14 cellular contexts compared by ENCODE assay signal in the genomic region with DNA sequence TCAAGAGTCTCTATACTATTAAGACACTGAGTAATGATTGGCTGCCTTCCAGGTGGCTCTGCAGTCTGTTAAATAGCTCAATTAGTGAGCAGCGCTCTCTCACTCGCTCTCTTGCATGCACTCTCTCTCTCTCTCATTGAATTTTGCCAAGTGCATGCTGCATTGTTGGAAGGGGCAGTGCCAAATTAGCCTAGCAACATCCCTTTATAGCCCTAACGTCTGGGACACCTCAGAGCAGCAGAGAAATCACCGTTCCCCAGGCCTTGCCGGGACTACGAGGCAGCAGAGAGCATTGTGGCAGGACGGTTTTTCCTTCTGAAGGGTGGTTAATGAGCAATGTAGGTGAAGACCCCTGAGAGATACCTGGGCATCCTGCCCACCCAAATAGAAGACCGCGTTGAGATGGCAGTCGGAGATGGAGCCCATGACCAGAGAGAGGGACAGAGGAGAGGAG.
DNase-seq lines count a peak whose midpoint lies in the region; ATAC-seq and TF ChIP-seq lines count a peak whose summit lies in the region.
"Had no signal": no experiment of that assay in that cellular context is flagged by ENCODE, and none has a peak within 500 bp of the region (broad histone marks: within the 10 kb centered on the region; RNA-seq: fewer than 3 reads in every experiment).

No MANE protein-coding gene starts in this region.

- peak; percentile 87 for DNase-seq in NCI-H748 (lab: John Stamatoyannopoulos, UW; ENCODE audit: unreplicated experiment)
- peak; percentile 4 for DNase-seq in fibroblast of mammary gland (ENCODE audit: low read depth)
- DNase-seq in superior temporal gyrus (ENCODE audit: extremely low spot score) = peak; percentile 76
- no peak for DNase-seq in suprapubic skin (ENCODE audit: low spot score in 2 of 2)
- no peak for DNase-seq in activated naive CD8-positive, alpha-beta T cell treated with anti-CD3 and anti-CD28 coated beads for 36 hours
- DNase-seq: amniotic stem cell, Calu3, NCI-H524 treated with DMSO at 0.1 percent for 48 hours had no signal

- no peak for TF ChIP-seq CTCF in fibroblast of mammary gland (conservative IDR thresholded peaks at IDR 0.05; ENCODE audit: control insufficient read depth, insufficient read depth, low read depth, low read length)
- TF ChIP-seq CTCF in suprapubic skin (IDR thresholded peaks at IDR 0.05) = no peak

- TF ChIP-seq EP300 in Ishikawa (IDR thresholded peaks at IDR 0.05; ENCODE audit: borderline replicate concordance) (no peak), suprapubic skin (IDR thresholded peaks at IDR 0.05) (no peak)

- H3K4me1 Mint-ChIP-seq in activated naive CD8-positive, alpha-beta T cell treated with anti-CD3 and anti-CD28 coated beads for 36 hours = no peaks in the 10 kb centered on the region
- H3K4me1 Mint-ChIP-seq: IgD-negative memory B cell had no signal

- no peak overlapping the region for H3K27ac Mint-ChIP-seq in activated naive CD8-positive, alpha-beta T cell treated with anti-CD3 and anti-CD28 coated beads for 36 hours
- H3K27ac Mint-ChIP-seq: IgD-negative memory B cell, progenitor cell of endocrine pancreas had no signal

- H3K9me3 Mint-ChIP-seq in activated naive CD8-positive, alpha-beta T cell treated with anti-CD3 and anti-CD28 coated beads for 36 hours = no peaks in the 10 kb centered on the region
- H3K9me3 Mint-ChIP-seq: IgD-negative memory B cell had no signal

- H3K36me3 ChIP-seq in suprapubic skin = no peaks in the 10 kb centered on the region
- H3K36me3 ChIP-seq: HAP-1, SJCRH30 had no signal

- no peaks in the 10 kb centered on the region for H3K27me3 ChIP-seq in suprapubic skin
- H3K27me3 ChIP-seq: SJCRH30 had no signal

- H3K4me3 ChIP-seq in fibroblast of mammary gland (ENCODE audit: control insufficient read depth, low read depth, low read length) (no peak overlapping the region), suprapubic skin (no peak overlapping the region)
- H3K4me3 ChIP-seq: HAP-1, SJCRH30 had no signal

- ATAC-seq in HG03378 (IDR thresholded peaks at IDR 0.05; ENCODE audit: unreplicated experiment) = no peak

- no peak for TF ChIP-seq RAD21 in Ishikawa (IDR thresholded peaks at IDR 0.05; ENCODE audit: low read depth)

- no peak overlapping the region for H3K4me3 Mint-ChIP-seq in activated naive CD8-positive, alpha-beta T cell treated with anti-CD3 and anti-CD28 coated beads for 36 hours
- H3K4me3 Mint-ChIP-seq: IgD-negative memory B cell had no signal

- peaks cover 4% of the 10 kb centered on the region for H3K27me3 Mint-ChIP-seq in activated naive CD8-positive, alpha-beta T cell treated with anti-CD3 and anti-CD28 coated beads for 36 hours
- H3K27me3 Mint-ChIP-seq: IgD-negative memory B cell had no signal

- no peak overlapping the region for H3K27ac ChIP-seq in suprapubic skin

- no peaks in the 10 kb centered on the region for H3K4me1 ChIP-seq in suprapubic skin
- H3K4me1 ChIP-seq: HAP-1 had no signal

- TF ChIP-seq POLR2A in suprapubic skin (IDR thresholded peaks at IDR 0.05) = no peak

- H3K36me3 Mint-ChIP-seq in activated naive CD8-positive, alpha-beta T cell treated with anti-CD3 and anti-CD28 coated beads for 36 hours = no peaks in the 10 kb centered on the region
- H3K36me3 Mint-ChIP-seq: IgD-negative memory B cell had no signal

- WGBS in suprapubic skin = 57% methylated on average over 10 of the region's 10 CpGs

- no peaks in the 10 kb centered on the region for H3K9me3 ChIP-seq in suprapubic skin
- H3K9me3 ChIP-seq: HAP-1, SJCRH30 had no signal

TF ChIP-seq in Ishikawa, 13 proteins besides CTCF, POLR2A, EP300 and RAD21:
- TF ChIP-seq NFIC (IDR thresholded peaks at IDR 0.05) (peak; percentile 51; the same call in 1 of the 2 replicates), TEAD4 (IDR thresholded peaks at IDR 0.05) (no peak), CREB1 (IDR thresholded peaks at IDR 0.05; ENCODE audit: low read depth) (no peak)

Comparison
In these comparisons a context has a peak if more than half of its experiments do, and no peak if none do; other contexts are left out.
1. DNase-seq: peak in NCI-H748 (single experiment), fibroblast of mammary gland (single experiment) and superior temporal gyrus (single experiment); none in suprapubic skin (0 of 2) and activated naive CD8-positive, alpha-beta T cell treated with anti-CD3 and anti-CD28 coated beads for 36 hours (single experiment).